Comparison of ENCODE assay signal across 8 cellular contexts in genomic region chr12:27220057-27220987, GRCh38. TPM values are rescaled to one million over a fixed set of nuclear protein-coding genes. Genes with fewer than 3 reads are reported as not detected.
A peak's percentile ranks its signal among the peaks of the same experiment; 100 is the strongest.
DNase-seq lines count a peak whose midpoint lies in the region; ATAC-seq and TF ChIP-seq lines count a peak whose summit lies in the region.

No MANE protein-coding gene starts in this region.

- H3K27ac Mint-ChIP-seq in chondrocyte (ENCODE audit: unreplicated experiment) = peak overlapping the region; percentile 27

- peak; percentile 20 for TF ChIP-seq POLR2A in GM15510 (IDR thresholded peaks at IDR 0.05; ENCODE audit: borderline replicate concordance, extremely low read depth, insufficient read length)

- H3K27me3 Mint-ChIP-seq in chondrocyte (ENCODE audit: low read depth) = no peaks in the 10 kb centered on the region

- peaks cover 9% of the 10 kb centered on the region for H3K4me1 Mint-ChIP-seq in chondrocyte (ENCODE audit: low read depth)

- no peak for TF ChIP-seq CTCF in chondrocyte (IDR thresholded peaks at IDR 0.05)

- no peak for DNase-seq in chondrocyte (ENCODE audit: low spot score)
- DNase-seq in NCI-H82 (lab: John Stamatoyannopoulos, UW) = no peak
- DNase-seq in kidney tubule cell (ENCODE audit: low spot score) = no peak
- no peak for DNase-seq in DMS153 treated with DMSO at 0.1 percent for 48 hours (lab: John Stamatoyannopoulos, UW; ENCODE audit: unreplicated experiment)
- DNase-seq in OCI-M2 (lab: John Stamatoyannopoulos, UW; ENCODE audit: unreplicated experiment) = no peak

- H3K9me3 Mint-ChIP-seq in chondrocyte (ENCODE audit: low read depth) = peaks cover 2% of the 10 kb centered on the region

- peak; percentile 59 for ATAC-seq in GM21381 (IDR thresholded peaks at IDR 0.05; ENCODE audit: unreplicated experiment)
- peak; percentile 75 for ATAC-seq in HG03432 (IDR thresholded peaks at IDR 0.05; ENCODE audit: unreplicated experiment)

- H3K36me3 Mint-ChIP-seq in chondrocyte (ENCODE audit: low read depth) = no peaks in the 10 kb centered on the region

- no peak overlapping the region for H3K4me3 Mint-ChIP-seq in chondrocyte (ENCODE audit: unreplicated experiment)

RNA-seq across cellular contexts. Expression of gene STK38L, which starts 23.8 kb away (rescaled TPM):
- 219 to 248 TPM (median 222 TPM) in 3 replicates for total RNA-seq in chondrocyte
